Comparison of ENCODE assay signal across 13 cellular contexts in the genomic region with DNA sequence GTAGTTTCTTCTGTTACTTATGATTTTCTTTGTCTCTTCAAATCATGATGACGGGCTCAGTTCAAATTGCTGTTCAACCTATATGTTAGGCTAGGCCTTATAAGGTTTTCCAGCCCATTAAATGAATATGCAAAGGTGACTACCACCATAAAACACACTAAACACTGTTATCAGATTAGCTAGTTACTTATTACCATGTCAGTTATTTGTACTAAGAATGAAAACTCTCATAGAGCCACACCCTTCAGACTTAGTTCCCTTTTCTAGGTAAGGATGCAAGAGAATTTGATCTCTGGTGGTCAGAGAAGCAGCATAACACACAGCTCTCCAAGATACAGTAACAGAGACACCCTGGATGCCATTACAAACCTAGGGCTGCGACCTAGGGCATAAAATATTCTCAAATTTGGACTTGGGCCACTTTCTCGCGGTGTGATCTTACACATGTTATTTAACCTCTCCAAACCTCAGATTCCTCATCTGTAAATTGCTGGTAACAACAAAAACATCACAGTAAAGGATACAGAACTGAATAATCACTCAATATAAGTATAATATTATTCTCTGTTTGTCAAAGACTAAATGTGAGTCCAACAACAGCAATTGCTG. TPM values are rescaled to one million over a fixed set of nuclear protein-coding genes. Genes with fewer than 3 reads are reported as not detected.
DNase-seq lines count a peak whose midpoint lies in the region; ATAC-seq, FAIRE-seq and TF ChIP-seq lines count a peak whose summit lies in the region.
"Had no signal": no experiment of that assay in that cellular context is flagged by ENCODE, and none has a peak within 500 bp of the region (broad histone marks: within the 10 kb centered on the region; RNA-seq: fewer than 3 reads in every experiment).

No MANE protein-coding gene starts in this region.

- POLR2A ChIA-PET in activated CD4-positive, alpha-beta T cell treated with anti-CD3 and anti-CD28 coated beads, Interleukin-2, amount 10 ng/mL, durations not matched to agents 7 days and 5 days (lab: Charles Lee), result no interaction called here

- no peak overlapping the region for H3K27ac ChIP-seq in mammary epithelial cell (ENCODE audit: insufficient read depth, low read depth, low read length)
- H3K27ac ChIP-seq: C4-2B, KMS-11, tibial artery had no signal

- peaks cover 9% of the 10 kb centered on the region for H3K36me3 ChIP-seq in mammary epithelial cell (ENCODE audit: insufficient read depth, low read length)

- DNase-seq in iris pigment epithelial cell (ENCODE audit: low read depth) (peak; percentile 58), mammary epithelial cell (no peak), D721Med (ENCODE audit: insufficient read length, low spot score) (no peak)
- DNase-seq in activated CD4-positive, alpha-beta T cell treated with anti-CD3 and anti-CD28 coated beads, Interleukin-2, amount 10 ng/mL, durations not matched to agents 7 days and 5 days, result no peak
- DNase-seq in activated naive CD8-positive, alpha-beta T cell treated with anti-CD3 and anti-CD28 coated beads, Interleukin-2, amount 50 U/mL, for 24 hours, result no peak
- DNase-seq: activated CD4-positive, alpha-beta T cell treated with anti-CD3 and anti-CD28 coated beads, Interleukin-2, amount 50 U/mL, for 4 hours; tibial artery had no signal

- no TSS peak for BruUV-seq in mammary epithelial cell (replicated peaks; lab: Mats Ljungman, UMichigan)

- no peak overlapping the region for H3K4me3 ChIP-seq in mammary epithelial cell (replicated peaks in 1 of 3; ENCODE audit: insufficient read depth in 1 of 3, low read depth in 2 of 3, low read length in 3 of 3)
- H3K4me3 ChIP-seq: tibial artery had no signal

- ATAC-seq in GM18499 (IDR thresholded peaks at IDR 0.05; ENCODE audit: insufficient read depth, unreplicated experiment) (peak; percentile 83), GM21723 (IDR thresholded peaks at IDR 0.05; ENCODE audit: unreplicated experiment) (peak; percentile 75), HG03469 (IDR thresholded peaks at IDR 0.05; ENCODE audit: unreplicated experiment) (peak; percentile 82)
- no peak for ATAC-seq in activated naive CD8-positive, alpha-beta T cell treated with anti-CD3 and anti-CD28 coated beads, Interleukin-2, amount 50 U/mL, for 24 hours

- in situ Hi-C loops in mammary epithelial cell (cut with MboI; ENCODE audit: low sequenced_read_pairs in 2 of 2), result no loop called here

- intact Hi-C loops in mammary epithelial cell (cut with micrococcal nuclease), result no loop called here

- no peaks in the 10 kb centered on the region for H3K27me3 Mint-ChIP-seq in activated CD4-positive, alpha-beta T cell treated with anti-CD3 and anti-CD28 coated beads, Interleukin-2, amount 10 ng/mL, durations not matched to agents 7 days and 5 days
- H3K27me3 Mint-ChIP-seq in activated naive CD8-positive, alpha-beta T cell treated with anti-CD3 and anti-CD28 coated beads, Interleukin-2, amount 50 U/mL, for 24 hours, result no peaks in the 10 kb centered on the region

- FAIRE-seq in D721Med (lab: Jason Lieb, UNC), result no peak
- FAIRE-seq: GM18507 had no signal

- no peaks in the 10 kb centered on the region for H3K4me1 ChIP-seq in mammary epithelial cell (ENCODE audit: insufficient read depth, low read length)
- H3K4me1 ChIP-seq: tibial artery had no signal

- H3K9me3 ChIP-seq in mammary epithelial cell (replicated peaks; ENCODE audit: insufficient read depth, low read length), result no peaks in the 10 kb centered on the region
- H3K9me3 ChIP-seq: tibial artery had no signal

- dilution Hi-C loops in mammary epithelial cell (cut with HindIII; ENCODE audit: low sequenced_read_pairs), result no loop called here

- 98% methylated on average over 4 of the region's 4 CpGs for WGBS in mammary epithelial cell (ENCODE audit: low coverage, missing lambda C conversion rate)

- TF ChIP-seq CTCF in mammary epithelial cell (conservative IDR thresholded peaks at IDR 0.05 in 1 of 2, IDR thresholded peaks at IDR 0.05 in 1 of 2; ENCODE audit: extremely low read depth in 1 of 2, insufficient read depth in 1 of 2, low read depth in 1 of 2, low read length in 2 of 2) (no peak), D721Med (IDR thresholded peaks at IDR 0.05; ENCODE audit: insufficient read depth, missing control alignments) (no peak)

- H4K20me1 ChIP-seq in mammary epithelial cell (ENCODE audit: insufficient read depth, low read length), result no peaks in the 10 kb centered on the region

- CTCF ChIA-PET in activated CD4-positive, alpha-beta T cell treated with anti-CD3 and anti-CD28 coated beads, Interleukin-2, amount 10 ng/mL, durations not matched to agents 7 days and 5 days (lab: Charles Lee), result interaction anchor here (1.2 kb wide), 1 partner anchor 144 kb away, joined by 3 read pairs; a partner anchor contains a TSS
- CTCF ChIA-PET in mammary epithelial cell (lab: Charles Lee; ENCODE audit: low non-redundant PET), result no interaction called here

- H3K9me3 Mint-ChIP-seq in activated CD4-positive, alpha-beta T cell treated with anti-CD3 and anti-CD28 coated beads, Interleukin-2, amount 10 ng/mL, durations not matched to agents 7 days and 5 days, result no peaks in the 10 kb centered on the region
- H3K9me3 Mint-ChIP-seq in activated naive CD8-positive, alpha-beta T cell treated with anti-CD3 and anti-CD28 coated beads, Interleukin-2, amount 50 U/mL, for 24 hours, result no peaks in the 10 kb centered on the region

- H3K4me1 Mint-ChIP-seq in activated CD4-positive, alpha-beta T cell treated with anti-CD3 and anti-CD28 coated beads, Interleukin-2, amount 10 ng/mL, durations not matched to agents 7 days and 5 days, result peaks cover 3% of the 10 kb centered on the region
- H3K4me1 Mint-ChIP-seq in activated naive CD8-positive, alpha-beta T cell treated with anti-CD3 and anti-CD28 coated beads, Interleukin-2, amount 50 U/mL, for 24 hours, result peaks cover 7% of the 10 kb centered on the region

- H3K36me3 Mint-ChIP-seq in activated CD4-positive, alpha-beta T cell treated with anti-CD3 and anti-CD28 coated beads, Interleukin-2, amount 10 ng/mL, durations not matched to agents 7 days and 5 days (ENCODE audit: low read depth), result peaks cover 4% of the 10 kb centered on the region
- H3K36me3 Mint-ChIP-seq in activated naive CD8-positive, alpha-beta T cell treated with anti-CD3 and anti-CD28 coated beads, Interleukin-2, amount 50 U/mL, for 24 hours (ENCODE audit: low read depth), result peaks cover 12% of the 10 kb centered on the region

- no peak overlapping the region for H3K4me2 ChIP-seq in mammary epithelial cell (ENCODE audit: insufficient read depth, low read depth, low read length)
- H3K4me2 ChIP-seq: KMS-11 had no signal

- no peaks in the 10 kb centered on the region for H3K27me3 ChIP-seq in mammary epithelial cell (ENCODE audit: insufficient read depth, low read length)
- H3K27me3 ChIP-seq: tibial artery had no signal

- no peak overlapping the region for H3K9ac ChIP-seq in mammary epithelial cell (ENCODE audit: insufficient read depth, low read length)
- H3K9ac ChIP-seq: KMS-11 had no signal

- H3K27ac Mint-ChIP-seq in activated CD4-positive, alpha-beta T cell treated with anti-CD3 and anti-CD28 coated beads, Interleukin-2, amount 10 ng/mL, durations not matched to agents 7 days and 5 days, result no peak overlapping the region
- H3K27ac Mint-ChIP-seq in activated naive CD8-positive, alpha-beta T cell treated with anti-CD3 and anti-CD28 coated beads, Interleukin-2, amount 50 U/mL, for 24 hours, result no peak overlapping the region

- H2AFZ ChIP-seq in mammary epithelial cell (ENCODE audit: low read depth, low read length), result no peak overlapping the region

- H3K79me2 ChIP-seq in mammary epithelial cell (ENCODE audit: insufficient read depth, low read length), result no peaks in the 10 kb centered on the region

- no peak overlapping the region for H3K4me3 Mint-ChIP-seq in activated CD4-positive, alpha-beta T cell treated with anti-CD3 and anti-CD28 coated beads, Interleukin-2, amount 10 ng/mL, durations not matched to agents 7 days and 5 days
- H3K4me3 Mint-ChIP-seq in activated naive CD8-positive, alpha-beta T cell treated with anti-CD3 and anti-CD28 coated beads, Interleukin-2, amount 50 U/mL, for 24 hours, result no peak overlapping the region

RNA-seq across cellular contexts. Expression of a gene that starts 35.6 kb away (rescaled TPM):
- total RNA-seq in activated CD4-positive, alpha-beta T cell treated with anti-CD3 and anti-CD28 coated beads, Interleukin-2, amount 10 ng/mL, durations not matched to agents 7 days and 5 days, result 10 to 100 TPM in 1 of 2 experiments, 1 to 10 TPM in 1; 9.8 to 10.3 TPM
- total RNA-seq in mammary epithelial cell, result 10 to 100 TPM; 11.0 to 24.3 TPM
- 11.3 TPM for polyA plus RNA-seq in mammary epithelial cell
- polyA minus RNA-seq in mammary epithelial cell, result 12.1 TPM

RNA-seq across cellular contexts. Expression of a gene that starts 36.0 kb away (rescaled TPM):
- 10 to 100 TPM; 51.3 to 61.2 TPM for total RNA-seq in activated CD4-positive, alpha-beta T cell treated with anti-CD3 and anti-CD28 coated beads, Interleukin-2, amount 10 ng/mL, durations not matched to agents 7 days and 5 days
- 10 to 100 TPM; 66.2 to 75.0 TPM for total RNA-seq in mammary epithelial cell
- 74.2 TPM for polyA plus RNA-seq in mammary epithelial cell
- 38.2 TPM for polyA minus RNA-seq in mammary epithelial cell
